ENCODE assay signal across 8 cellular contexts in genomic region chr1:160997323-160998038, GRCh38. TPM values are rescaled to one million over a fixed set of nuclear protein-coding genes. Genes with fewer than 3 reads are reported as not detected.
DNase-seq lines count a peak whose midpoint lies in the region; ATAC-seq and TF ChIP-seq lines count a peak whose summit lies in the region.

No MANE protein-coding gene starts in this region.

- POLR2A ChIA-PET in naive thymus-derived CD8-positive, alpha-beta T cell (lab: Charles Lee) = interaction anchor here (0.6 to 3.7 kb wide), 8 partner anchors 23 to 102 kb away, joined by 3 to 31 read pairs (median 7); partner anchors contain the start of genes ARHGAP30, KLHDC9, TSTD1 and USF1

- H3K79me2 ChIP-seq in ACC112 (ENCODE audit: control insufficient read depth, insufficient read depth, low read length, unreplicated experiment) = no peaks in the 10 kb centered on the region

- ATAC-seq in naive thymus-derived CD8-positive, alpha-beta T cell = peak; percentile 76 to 94
- no peak for ATAC-seq in HG02973 (IDR thresholded peaks at IDR 0.05; ENCODE audit: unreplicated experiment)

- peak; percentile 72 for TF ChIP-seq CTCF in GM13976 (IDR thresholded peaks at IDR 0.05; ENCODE audit: borderline replicate concordance, control extremely low read depth, extremely low read depth, insufficient read depth, missing control alignments)
- peak; percentile 44 to 77 (median 61) for TF ChIP-seq CTCF in esophagus squamous epithelium (IDR thresholded peaks at IDR 0.05)
- TF ChIP-seq CTCF in tibial nerve (IDR thresholded peaks at IDR 0.05) = peak; percentile 22 to 53 (median 43)

- H3K4me3 ChIP-seq in ACC112 (ENCODE audit: low read depth, low read length) = no peak overlapping the region
- no peak overlapping the region for H3K4me3 ChIP-seq in esophagus squamous epithelium
- no peak overlapping the region for H3K4me3 ChIP-seq in tibial nerve

- no peaks in the 10 kb centered on the region for H3K9me3 Mint-ChIP-seq in naive thymus-derived CD8-positive, alpha-beta T cell

- TF ChIP-seq POLR2A in esophagus squamous epithelium (IDR thresholded peaks at IDR 0.05) = no peak
- TF ChIP-seq POLR2A in tibial nerve (IDR thresholded peaks at IDR 0.05) = no peak

- H3K4me3 Mint-ChIP-seq in naive thymus-derived CD8-positive, alpha-beta T cell = no peak overlapping the region

- intact Hi-C loops in esophagus squamous epithelium (cut with DNase I) = no loop called here

- peaks cover 5 to 9% (median 6%) of the 10 kb centered on the region in 4 donors for H3K4me1 Mint-ChIP-seq in naive thymus-derived CD8-positive, alpha-beta T cell

- DNase-seq in GM13976 (ENCODE audit: low spot score) (peak; percentile 69), NCI-H526 treated with DMSO at 0.1 percent for 48 hours (lab: John Stamatoyannopoulos, UW) (peak; percentile 20), esophagus squamous epithelium (lab: John Stamatoyannopoulos, UW) (no peak), tibial nerve (ENCODE audit: low spot score in 2 of 2) (peak in 1 of 2 donors; percentile 41)
- DNase-seq in activated T-cell treated with anti-CD3 and anti-CD28 coated beads, Interleukin-2, amount 50 U/mL, for 1 hour = peak; percentile 56
- DNase-seq in naive thymus-derived CD8-positive, alpha-beta T cell = peak; percentile 15 to 78 (median 39)

- H3K36me3 ChIP-seq in ACC112 (ENCODE audit: insufficient read depth, low read length) = no peaks in the 10 kb centered on the region
- peaks cover 21 to 51% (median 21%) of the 10 kb centered on the region in 3 donors for H3K36me3 ChIP-seq in esophagus squamous epithelium
- H3K36me3 ChIP-seq in tibial nerve = peaks cover 0 to 27% (median 5%) of the 10 kb centered on the region in 3 donors

- H3K36me3 Mint-ChIP-seq in naive thymus-derived CD8-positive, alpha-beta T cell = peaks cover 0 to 31% (median 12%) of the 10 kb centered on the region in 3 donors

- H3K27me3 Mint-ChIP-seq in naive thymus-derived CD8-positive, alpha-beta T cell = no peaks in the 10 kb centered on the region

- 78 to 93% methylated on average over 1 of the region's 1 CpG for WGBS in esophagus squamous epithelium, 2 donors
- 65 to 83% methylated on average over 1 of the region's 1 CpG for WGBS in tibial nerve, 2 donors

- H3K9me3 ChIP-seq in esophagus squamous epithelium = no peaks in the 10 kb centered on the region
- H3K9me3 ChIP-seq in tibial nerve = no peaks in the 10 kb centered on the region

- H3K4me1 ChIP-seq in ACC112 (ENCODE audit: control insufficient read depth, insufficient read depth, low read length, unreplicated experiment) = peaks cover 9% of the 10 kb centered on the region
- peaks cover 0 to 70% (median 4%) of the 10 kb centered on the region in 3 donors for H3K4me1 ChIP-seq in esophagus squamous epithelium
- H3K4me1 ChIP-seq in tibial nerve = peaks cover 0 to 3% (median 0%) of the 10 kb centered on the region in 4 donors

- peak in 1 of 2 donors; percentile 37 for TF ChIP-seq EP300 in tibial nerve (IDR thresholded peaks at IDR 0.05)

- H2AFZ ChIP-seq in ACC112 (ENCODE audit: low read length, unreplicated experiment) = peak overlapping the region; percentile 59

- H3K27ac Mint-ChIP-seq in naive thymus-derived CD8-positive, alpha-beta T cell = peak overlapping the region in 9 of 10 donors; percentile 3 to 83 (median 54)

- in situ Hi-C loops in GM13976 (cut with MboI; ENCODE audit: low sequenced_read_pairs, unreplicated experiment) = loop anchor here (10.0 kb wide), 1 partner anchor 97 kb away; the partner anchor contains the start of gene KLHDC9

- H3K27ac ChIP-seq in ACC112 (ENCODE audit: low read depth, low read length) = no peak overlapping the region
- peak overlapping the region; percentile 59 to 78 (median 70) for H3K27ac ChIP-seq in esophagus squamous epithelium
- peak overlapping the region in 1 of 4 donors; percentile 48 for H3K27ac ChIP-seq in tibial nerve

- H3K27me3 ChIP-seq in ACC112 (ENCODE audit: insufficient read depth, low read length) (no peaks in the 10 kb centered on the region), esophagus squamous epithelium (no peaks in the 10 kb centered on the region), tibial nerve (no peaks in the 10 kb centered on the region)

RNA-seq across cellular contexts. Expression of gene F11R, which starts 23.5 kb away (rescaled TPM):
- total RNA-seq in esophagus squamous epithelium (100 to 1,000 TPM in 1 of 4 donors, 10 to 100 TPM in 3; 84.9 to 108 (median 94.2) TPM), tibial nerve (10 to 100 TPM in 3 of 4 donors, 1 to 10 TPM in 1; 6.9 to 23.1 (median 14.9) TPM)
- 10 to 100 TPM; 16.3 to 16.4 TPM for total RNA-seq in naive thymus-derived CD8-positive, alpha-beta T cell
- 1 to 10 TPM; 6.7 to 9.0 (median 8.1) TPM for polyA plus RNA-seq in naive thymus-derived CD8-positive, alpha-beta T cell

RNA-seq across cellular contexts. Expression of gene TSTD1, which starts 41.3 kb away (rescaled TPM):
- total RNA-seq in esophagus squamous epithelium (10 to 100 TPM; 69.3 to 99.0 (median 91.4) TPM), tibial nerve (10 to 100 TPM; 15.7 to 46.9 (median 37.4) TPM)
- 100 to 1,000 TPM; 100 to 108 TPM for total RNA-seq in naive thymus-derived CD8-positive, alpha-beta T cell
- polyA plus RNA-seq in naive thymus-derived CD8-positive, alpha-beta T cell = 100 to 1,000 TPM; 342 to 508 (median 412) TPM

RNA-seq across cellular contexts. Expression of gene ITLN2, which starts 42.9 kb away (rescaled TPM):
- not detected for total RNA-seq in esophagus squamous epithelium
- total RNA-seq in naive thymus-derived CD8-positive, alpha-beta T cell = not detected
- not detected for polyA plus RNA-seq in naive thymus-derived CD8-positive, alpha-beta T cell
- total RNA-seq in tibial nerve = not detected

RNA-seq across cellular contexts. Expression of gene USF1, which starts 48.3 kb away (rescaled TPM):
- 10 to 100 TPM; 35.9 to 55.7 (median 49.4) TPM for total RNA-seq in esophagus squamous epithelium
- 100 to 1,000 TPM; 107 to 118 TPM for total RNA-seq in naive thymus-derived CD8-positive, alpha-beta T cell
- 10 to 100 TPM in 1 of 3 donors, 1 to 10 TPM in 2; 4.3 to 11.1 (median 7.4) TPM for polyA plus RNA-seq in naive thymus-derived CD8-positive, alpha-beta T cell
- total RNA-seq in tibial nerve = 10 to 100 TPM; 59.4 to 66.1 (median 62.9) TPM
